Comparison of ENCODE assay signal across 9 cellular contexts in the genomic region with DNA sequence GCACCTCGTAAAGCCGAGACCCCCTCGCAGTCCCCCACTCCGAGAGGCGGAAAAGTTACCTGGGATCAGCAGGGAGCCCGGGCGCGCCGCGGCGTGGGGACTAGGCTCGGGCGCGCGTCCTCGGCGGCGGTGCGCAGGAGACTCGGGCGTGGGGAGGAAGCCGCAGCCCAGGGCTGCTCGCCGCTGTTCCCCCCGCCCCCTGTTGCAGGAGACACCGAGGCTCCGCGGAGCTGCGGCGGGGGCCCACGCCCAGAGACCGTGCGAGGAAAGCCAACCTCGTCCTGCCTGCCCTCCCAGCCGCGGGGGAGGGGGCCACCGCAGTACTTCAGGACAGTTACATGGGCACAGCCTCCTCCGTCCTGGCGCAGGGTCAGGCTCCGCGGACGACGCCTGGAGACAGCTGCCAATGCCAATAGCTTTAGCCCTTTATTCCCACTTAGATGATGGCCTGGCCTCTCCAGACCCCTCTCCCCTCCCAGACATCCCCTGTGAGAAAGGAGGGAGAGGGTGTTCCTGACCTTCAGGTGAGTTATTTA. TPM values are rescaled to one million over a fixed set of nuclear protein-coding genes. Genes with fewer than 3 reads are reported as not detected.
DNase-seq lines count a peak whose midpoint lies in the region; ATAC-seq and TF ChIP-seq lines count a peak whose summit lies in the region.
"Had no signal": no experiment of that assay in that cellular context is flagged by ENCODE, and none has a peak within 500 bp of the region (broad histone marks: within the 10 kb centered on the region; RNA-seq: fewer than 3 reads in every experiment).

Gene EPB41L3, minus strand, starts transcription at position 144 of the 536 bp plus-strand sequence. CDS start 54,814 bp downstream, outside the sequence.

- H3K4me3 ChIP-seq in AG04450 (ENCODE audit: low read depth, low read length) (peak within 1 kb of the TSS; percentile 70), stomach (peak within 1 kb of the TSS; percentile 49 to 64 (median 50)), OCI-LY7 (ENCODE audit: low read depth, low read length, poor library complexity, severe bottlenecking) (no peak within 1 kb of the TSS)
- H3K4me3 ChIP-seq: GM12878 had no signal

- in situ Hi-C loops in KBM-7 (cut with MboI; ENCODE audit: low pct_unique_long_range_greater_than_20kb, low sequenced_read_pairs) = no loop called here

- H3K27ac ChIP-seq in AG04450 (ENCODE audit: low read depth, low read length) (no peak within 1 kb of the TSS), layer of hippocampus (ENCODE audit: low read depth, low read length) (peak within 1 kb of the TSS; percentile 57), stomach (peak within 1 kb of the TSS; percentile 17 to 77 (median 62)), OCI-LY7 (ENCODE audit: low read depth, low read length, poor library complexity, severe bottlenecking) (no peak within 1 kb of the TSS)

- no peaks in the 10 kb centered on the region for H3K27me3 ChIP-seq in AG04450 (ENCODE audit: control insufficient read depth, insufficient read depth, low read length)
- H3K27me3 ChIP-seq in layer of hippocampus (ENCODE audit: control insufficient read depth, insufficient read depth, low read length) = no peaks in the 10 kb centered on the region
- H3K27me3 ChIP-seq in stomach = peaks cover 0 to 54% (median 21%) of the 10 kb centered on the region in 3 donors

- H3K4me3 Mint-ChIP-seq in chondrocyte (ENCODE audit: unreplicated experiment) = peak within 1 kb of the TSS; percentile 80
- no peak within 1 kb of the TSS for H3K4me3 Mint-ChIP-seq in activated CD4-positive, alpha-beta memory T cell treated with anti-CD3 and anti-CD28 coated beads for 36 hours

- H3K9me3 ChIP-seq in AG04450 (ENCODE audit: control insufficient read depth, insufficient read depth, low read length) = no peaks in the 10 kb centered on the region
- H3K9me3 ChIP-seq in stomach = no peaks in the 10 kb centered on the region
- no peaks in the 10 kb centered on the region for H3K9me3 ChIP-seq in OCI-LY7 (ENCODE audit: low read length)

- POLR2A ChIA-PET in AG04450 (lab: Yijun Ruan, JAX) (interaction anchor here (0.6 kb wide), 1 partner anchor 36 kb away, joined by 11 read pairs; no protein-coding TSS in a partner anchor), OCI-LY7 (lab: Charles Lee) (interaction anchor here (0.6 to 0.7 kb wide), 2 partner anchors 87 to 142 kb away, joined by 3 read pairs; no protein-coding TSS in a partner anchor)
- POLR2A ChIA-PET in activated CD4-positive, alpha-beta memory T cell treated with anti-CD3 and anti-CD28 coated beads for 36 hours (lab: Charles Lee) = no interaction called here

- H3K27me3 Mint-ChIP-seq in chondrocyte (ENCODE audit: low read depth) = no peaks in the 10 kb centered on the region
- H3K27me3 Mint-ChIP-seq in activated CD4-positive, alpha-beta memory T cell treated with anti-CD3 and anti-CD28 coated beads for 36 hours = peaks cover 41% of the 10 kb centered on the region

- CTCF ChIA-PET in AG04450 (lab: Charles Lee) = no interaction called here
- CTCF ChIA-PET in activated CD4-positive, alpha-beta memory T cell treated with anti-CD3 and anti-CD28 coated beads for 36 hours (lab: Charles Lee) = no interaction called here
- CTCF ChIA-PET in OCI-LY7 (lab: Charles Lee; ENCODE audit: unreplicated experiment) = no interaction called here

- H3K27ac Mint-ChIP-seq in chondrocyte (ENCODE audit: unreplicated experiment) = no peak within 1 kb of the TSS
- H3K27ac Mint-ChIP-seq in activated CD4-positive, alpha-beta memory T cell treated with anti-CD3 and anti-CD28 coated beads for 36 hours = no peak within 1 kb of the TSS

- intact Hi-C loops in stomach (cut with DNase I; ENCODE audit: low total_unique reads) = no loop called here
- intact Hi-C loops in activated CD4-positive, alpha-beta memory T cell treated with anti-CD3 and anti-CD28 coated beads for 36 hours (cut with micrococcal nuclease) = no loop called here
- intact Hi-C loops in OCI-LY7 (cut with micrococcal nuclease; ENCODE audit: unreplicated experiment) = no loop called here

- peaks cover 32% of the 10 kb centered on the region for H3K4me1 Mint-ChIP-seq in chondrocyte (ENCODE audit: low read depth)
- peaks cover 2% of the 10 kb centered on the region for H3K4me1 Mint-ChIP-seq in activated CD4-positive, alpha-beta memory T cell treated with anti-CD3 and anti-CD28 coated beads for 36 hours (ENCODE audit: low read depth)

- H3K4me2 ChIP-seq in OCI-LY7 (ENCODE audit: low read length) = no peak within 1 kb of the TSS

- no peaks in the 10 kb centered on the region for H3K9me3 Mint-ChIP-seq in chondrocyte (ENCODE audit: low read depth)
- H3K9me3 Mint-ChIP-seq in activated CD4-positive, alpha-beta memory T cell treated with anti-CD3 and anti-CD28 coated beads for 36 hours = no peaks in the 10 kb centered on the region

- no peak within 1 kb of the TSS for H2AFZ ChIP-seq in OCI-LY7 (ENCODE audit: low read length)

- H3K36me3 ChIP-seq in stomach = no peaks in the 10 kb centered on the region
- no peaks in the 10 kb centered on the region for H3K36me3 ChIP-seq in OCI-LY7 (ENCODE audit: insufficient read depth, low read length)

- no peaks in the 10 kb centered on the region for H3K9me2 ChIP-seq in OCI-LY7 (ENCODE audit: insufficient read depth, low read length)

- DNase-seq in AG04450 (ENCODE audit: low read depth, low spot score) (no peak), KBM-7 (peak; percentile 70), chondrocyte (ENCODE audit: low spot score) (no peak), stomach (no peak), OCI-LY7 (ENCODE audit: low spot score) (no peak)
- DNase-seq in activated CD4-positive, alpha-beta memory T cell treated with anti-CD3 and anti-CD28 coated beads for 36 hours = no peak

- H3K79me2 ChIP-seq in OCI-LY7 (ENCODE audit: insufficient read depth, low read depth, low read length) = no peaks in the 10 kb centered on the region

- peaks cover 0 to 26% (median 12%) of the 10 kb centered on the region in 4 donors for H3K4me1 ChIP-seq in stomach
- H3K4me1 ChIP-seq in OCI-LY7 (ENCODE audit: insufficient read depth, low read length, poor library complexity, severe bottlenecking) = no peaks in the 10 kb centered on the region

- whole genome bisulfite sequencing in stomach, 5 donors = 0 to 3% (median 2%) methylated on average over 5 to 43 of the region's 43 CpGs

- TF ChIP-seq CTCF in AG04450 (IDR thresholded peaks at IDR 0.05; ENCODE audit: low read depth, low read length) (no peak), chondrocyte (IDR thresholded peaks at IDR 0.05) (no peak), stomach (IDR thresholded peaks at IDR 0.05) (no peak), OCI-LY7 (conservative IDR thresholded peaks at IDR 0.05; ENCODE audit: low read length) (no peak)

- BruUV-seq in OCI-LY7 (replicated peaks; lab: Mats Ljungman, UMichigan) = no TSS peak

- no peak for ATAC-seq in GM21423 (IDR thresholded peaks at IDR 0.05; ENCODE audit: unreplicated experiment)
- ATAC-seq: GM12878 had no signal

- H3K36me3 Mint-ChIP-seq in chondrocyte (ENCODE audit: low read depth) = no peaks in the 10 kb centered on the region
- no peaks in the 10 kb centered on the region for H3K36me3 Mint-ChIP-seq in activated CD4-positive, alpha-beta memory T cell treated with anti-CD3 and anti-CD28 coated beads for 36 hours

- H4K20me1 ChIP-seq in OCI-LY7 (ENCODE audit: insufficient read depth, low read length) = no peaks in the 10 kb centered on the region

- TF ChIP-seq POLR2A in stomach (IDR thresholded peaks at IDR 0.05) = no peak

- TF ChIP-seq EP300 in stomach (IDR thresholded peaks at IDR 0.05) = no peak

RNA-seq across cellular contexts. Expression of gene EPB41L3, which starts in this region (rescaled TPM):
- polyA plus RNA-seq in AG04450 (2011; rRNA removed) (36.6 and 45.0 TPM in 2 replicates), stomach (1 to 10 TPM; 3.5 to 7.9 (median 6.4) TPM)
- polyA minus RNA-seq in AG04450 (2011; rRNA and poly(A)+ RNA removed) = 34.8 and 45.6 TPM in 2 replicates
- total RNA-seq in chondrocyte (47.0 to 63.5 TPM (median 61.1 TPM) in 3 replicates), stomach (100 to 1,000 TPM in 1 of 5 donors, 10 to 100 TPM in 3, 1 to 10 TPM in 1; 9.8 to 120 (median 39.3) TPM), OCI-LY7 (2022) (not detected in 2 replicates)
- under 1 TPM; 0.77 to 0.88 TPM for total RNA-seq in activated CD4-positive, alpha-beta memory T cell treated with anti-CD3 and anti-CD28 coated beads for 36 hours
- total RNA-seq in OCI-LY7 (2014; rRNA removed; shearing (Covaris generic)) = not detected in 2 replicates

Comparison
In these comparisons a context has a peak if more than half of its experiments do, and no peak if none do; other contexts are left out.
1. RNA of gene EPB41L3 (total RNA-seq): 47.0 to 63.5 TPM in chondrocyte and 9.8 to 120 TPM in stomach; 0.77 to 0.88 TPM in activated CD4-positive, alpha-beta memory T cell treated with anti-CD3 and anti-CD28 coated beads for 36 hours and not detected in OCI-LY7; every median in the first group is over 4 times any median in the second.
2. H3K27ac ChIP-seq: peak in layer of hippocampus (single experiment) and stomach (5 of 5); none in AG04450 (single experiment) and OCI-LY7 (single experiment).